Comparison of ENCODE assay signal across 18 cellular contexts in the genomic region with DNA sequence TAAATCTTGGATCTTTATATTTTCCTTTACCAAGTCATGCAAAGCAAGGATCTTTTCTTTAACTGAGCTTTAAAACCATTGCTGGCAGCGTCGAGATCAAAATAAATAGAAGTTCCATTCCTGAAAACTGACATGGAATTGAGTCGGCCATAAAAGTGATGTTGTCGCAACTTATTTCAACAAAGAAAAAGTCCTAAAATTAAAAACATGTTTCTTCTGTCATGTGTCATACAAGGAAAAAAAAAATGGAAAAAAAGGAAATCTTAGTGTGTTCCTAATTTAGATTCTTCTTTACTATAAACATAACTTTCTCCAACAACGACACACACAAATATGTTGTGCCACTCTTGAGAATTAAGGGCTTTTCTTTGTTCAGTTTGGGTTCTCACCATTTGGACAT. TPM values are rescaled to one million over a fixed set of nuclear protein-coding genes. Genes with fewer than 3 reads are reported as not detected.
DNase-seq lines count a peak whose midpoint lies in the region; ATAC-seq and TF ChIP-seq lines count a peak whose summit lies in the region.
"Had no signal": no experiment of that assay in that cellular context is flagged by ENCODE, and none has a peak within 500 bp of the region (broad histone marks: within the 10 kb centered on the region; RNA-seq: fewer than 3 reads in every experiment).

No MANE protein-coding gene starts in this region.

- H3K9me3 ChIP-seq in T-helper 17 cell (ENCODE audit: control insufficient read depth, low read length, poor library complexity, severe bottlenecking) (no peaks in the 10 kb centered on the region), suprapubic skin (no peaks in the 10 kb centered on the region)
- H3K9me3 ChIP-seq: MG63, Peyer's patch had no signal

- H3K9me3 Mint-ChIP-seq in activated naive CD4-positive, alpha-beta T cell treated with anti-CD3 and anti-CD28 coated beads, Interleukin-2, amount 50 U/mL, for 24 hours = no peaks in the 10 kb centered on the region
- H3K9me3 Mint-ChIP-seq in activated naive CD4-positive, alpha-beta T cell treated with anti-CD3 and anti-CD28 coated beads for 36 hours = no peaks in the 10 kb centered on the region
- no peaks in the 10 kb centered on the region for H3K9me3 Mint-ChIP-seq in activated CD4-positive, alpha-beta T cell treated with anti-CD3 and anti-CD28 coated beads, Interleukin-2, amount 10 ng/mL, durations not matched to agents 24 days and 14 days

- intact Hi-C loops in activated naive CD4-positive, alpha-beta T cell treated with anti-CD3 and anti-CD28 coated beads for 36 hours (cut with micrococcal nuclease) = no loop called here
- intact Hi-C loops in activated CD4-positive, alpha-beta T cell treated with anti-CD3 and anti-CD28 coated beads, Interleukin-2, amount 10 ng/mL, durations not matched to agents 24 days and 14 days (cut with micrococcal nuclease) = no loop called here
- intact Hi-C loops in Right ventricle myocardium superior (cut with DNase I) = no loop called here

- no peaks in the 10 kb centered on the region for H3K36me3 Mint-ChIP-seq in activated naive CD4-positive, alpha-beta T cell treated with anti-CD3 and anti-CD28 coated beads, Interleukin-2, amount 50 U/mL, for 24 hours
- no peaks in the 10 kb centered on the region for H3K36me3 Mint-ChIP-seq in activated naive CD4-positive, alpha-beta T cell treated with anti-CD3 and anti-CD28 coated beads for 36 hours (ENCODE audit: low read depth)
- H3K36me3 Mint-ChIP-seq in T-helper 17 cell (ENCODE audit: low read depth) = peaks cover 2% of the 10 kb centered on the region
- no peaks in the 10 kb centered on the region for H3K36me3 Mint-ChIP-seq in activated CD4-positive, alpha-beta T cell treated with anti-CD3 and anti-CD28 coated beads, Interleukin-2, amount 10 ng/mL, durations not matched to agents 24 days and 14 days (ENCODE audit: low read depth)

- H3K4me3 ChIP-seq in suprapubic skin = peak overlapping the region; percentile 25
- H3K4me3 ChIP-seq: Peyer's patch had no signal

- no peaks in the 10 kb centered on the region for H3K36me3 ChIP-seq in suprapubic skin
- H3K36me3 ChIP-seq: MG63, Peyer's patch had no signal

- no peaks in the 10 kb centered on the region for H3K27me3 ChIP-seq in suprapubic skin
- H3K27me3 ChIP-seq: MG63, Peyer's patch had no signal

- peak overlapping the region; percentile 12 for H3K27ac Mint-ChIP-seq in activated naive CD4-positive, alpha-beta T cell treated with anti-CD3 and anti-CD28 coated beads, Interleukin-2, amount 50 U/mL, for 24 hours
- no peak overlapping the region for H3K27ac Mint-ChIP-seq in activated naive CD4-positive, alpha-beta T cell treated with anti-CD3 and anti-CD28 coated beads for 36 hours
- H3K27ac Mint-ChIP-seq in T-helper 17 cell = peak overlapping the region; percentile 92
- H3K27ac Mint-ChIP-seq in activated CD4-positive, alpha-beta T cell treated with anti-CD3 and anti-CD28 coated beads, Interleukin-2, amount 10 ng/mL, durations not matched to agents 24 days and 14 days = no peak overlapping the region

- no peaks in the 10 kb centered on the region for H3K4me1 ChIP-seq in suprapubic skin
- H3K4me1 ChIP-seq: Peyer's patch had no signal

- no peak for DNase-seq in activated naive CD4-positive, alpha-beta T cell treated with anti-CD3 and anti-CD28 coated beads for 36 hours
- DNase-seq in T-helper 17 cell = no peak
- DNase-seq in fibroblast of peridontal ligament (ENCODE audit: extremely low read depth) = peak; percentile 69
- DNase-seq in suprapubic skin (ENCODE audit: low spot score in 2 of 2) = no peak
- DNase-seq in activated CD4-positive, alpha-beta T cell treated with anti-CD3 and anti-CD28 coated beads, Interleukin-2, amount 10 ng/mL, durations not matched to agents 24 days and 14 days = no peak
- DNase-seq in Right ventricle myocardium superior = no peak
- DNase-seq: DMS53, KBM-7, MG63, NCI-H1105 treated with DMSO at 0.1 percent for 48 hours, NCI-H187, NCI-H774, Peyer's patch, SHP77 treated with DMSO at 0.1 percent for 48 hours had no signal

- H3K4me1 Mint-ChIP-seq in activated naive CD4-positive, alpha-beta T cell treated with anti-CD3 and anti-CD28 coated beads, Interleukin-2, amount 50 U/mL, for 24 hours = peaks cover 30% of the 10 kb centered on the region
- peaks cover 13% of the 10 kb centered on the region for H3K4me1 Mint-ChIP-seq in activated naive CD4-positive, alpha-beta T cell treated with anti-CD3 and anti-CD28 coated beads for 36 hours (ENCODE audit: low read depth)
- H3K4me1 Mint-ChIP-seq in T-helper 17 cell = peaks cover 26% of the 10 kb centered on the region
- H3K4me1 Mint-ChIP-seq in activated CD4-positive, alpha-beta T cell treated with anti-CD3 and anti-CD28 coated beads, Interleukin-2, amount 10 ng/mL, durations not matched to agents 24 days and 14 days = peaks cover 8% of the 10 kb centered on the region

- ATAC-seq in T-helper 17 cell = no peak
- ATAC-seq in GM18907 (IDR thresholded peaks at IDR 0.05; ENCODE audit: unreplicated experiment) = no peak
- no peak for ATAC-seq in Right ventricle myocardium superior (ENCODE audit: poor library complexity)

- H3K27ac ChIP-seq in suprapubic skin = peak overlapping the region; percentile 57
- H3K27ac ChIP-seq: 22Rv1, Peyer's patch had no signal

- TF ChIP-seq POLR2A in suprapubic skin (IDR thresholded peaks at IDR 0.05) = no peak

- CTCF ChIA-PET in activated naive CD4-positive, alpha-beta T cell treated with anti-CD3 and anti-CD28 coated beads for 36 hours (lab: Charles Lee) = no interaction called here

- TF ChIP-seq CTCF in suprapubic skin (IDR thresholded peaks at IDR 0.05) = no peak

- H3K4me3 Mint-ChIP-seq in activated naive CD4-positive, alpha-beta T cell treated with anti-CD3 and anti-CD28 coated beads, Interleukin-2, amount 50 U/mL, for 24 hours = no peak overlapping the region
- H3K4me3 Mint-ChIP-seq in activated naive CD4-positive, alpha-beta T cell treated with anti-CD3 and anti-CD28 coated beads for 36 hours = no peak overlapping the region
- no peak overlapping the region for H3K4me3 Mint-ChIP-seq in T-helper 17 cell
- H3K4me3 Mint-ChIP-seq in activated CD4-positive, alpha-beta T cell treated with anti-CD3 and anti-CD28 coated beads, Interleukin-2, amount 10 ng/mL, durations not matched to agents 24 days and 14 days = no peak overlapping the region

- no peak for TF ChIP-seq EP300 in suprapubic skin (IDR thresholded peaks at IDR 0.05)

- WGBS in suprapubic skin = 54% methylated on average over 5 of the region's 5 CpGs

- no peaks in the 10 kb centered on the region for H3K27me3 Mint-ChIP-seq in activated naive CD4-positive, alpha-beta T cell treated with anti-CD3 and anti-CD28 coated beads, Interleukin-2, amount 50 U/mL, for 24 hours
- no peaks in the 10 kb centered on the region for H3K27me3 Mint-ChIP-seq in activated naive CD4-positive, alpha-beta T cell treated with anti-CD3 and anti-CD28 coated beads for 36 hours (ENCODE audit: low read depth)
- no peaks in the 10 kb centered on the region for H3K27me3 Mint-ChIP-seq in T-helper 17 cell
- peaks cover 4% of the 10 kb centered on the region for H3K27me3 Mint-ChIP-seq in activated CD4-positive, alpha-beta T cell treated with anti-CD3 and anti-CD28 coated beads, Interleukin-2, amount 10 ng/mL, durations not matched to agents 24 days and 14 days

RNA-seq across cellular contexts. Expression of a gene that starts 34.9 kb away (rescaled TPM):
- under 1 TPM; 0.17 to 0.25 TPM for total RNA-seq in activated naive CD4-positive, alpha-beta T cell treated with anti-CD3 and anti-CD28 coated beads for 36 hours
- total RNA-seq in T-helper 17 cell (1 to 10 TPM; 5.5 to 8.5 TPM), suprapubic skin (1 to 10 TPM in 1 of 4 donors, under 1 TPM in 3; 0.11 to 1.3 (median 0.38) TPM), Right ventricle myocardium superior (not detected)
- total RNA-seq in activated CD4-positive, alpha-beta T cell treated with anti-CD3 and anti-CD28 coated beads, Interleukin-2, amount 10 ng/mL, durations not matched to agents 24 days and 14 days = 0.05 TPM in 1 of 2 replicates, not detected in the other
- total RNA-seq: H1 had no signal

Comparison
In these comparisons a context has a peak if more than half of its experiments do, and no peak if none do; other contexts are left out.
1. H3K27ac Mint-ChIP-seq: peak in activated naive CD4-positive, alpha-beta T cell treated with anti-CD3 and anti-CD28 coated beads, Interleukin-2, amount 50 U/mL, for 24 hours (single experiment) and T-helper 17 cell (single experiment); none in activated naive CD4-positive, alpha-beta T cell treated with anti-CD3 and anti-CD28 coated beads for 36 hours (single experiment) and activated CD4-positive, alpha-beta T cell treated with anti-CD3 and anti-CD28 coated beads, Interleukin-2, amount 10 ng/mL, durations not matched to agents 24 days and 14 days (single experiment).